ENCODE assay signal across 8 cellular contexts in the genomic region with DNA sequence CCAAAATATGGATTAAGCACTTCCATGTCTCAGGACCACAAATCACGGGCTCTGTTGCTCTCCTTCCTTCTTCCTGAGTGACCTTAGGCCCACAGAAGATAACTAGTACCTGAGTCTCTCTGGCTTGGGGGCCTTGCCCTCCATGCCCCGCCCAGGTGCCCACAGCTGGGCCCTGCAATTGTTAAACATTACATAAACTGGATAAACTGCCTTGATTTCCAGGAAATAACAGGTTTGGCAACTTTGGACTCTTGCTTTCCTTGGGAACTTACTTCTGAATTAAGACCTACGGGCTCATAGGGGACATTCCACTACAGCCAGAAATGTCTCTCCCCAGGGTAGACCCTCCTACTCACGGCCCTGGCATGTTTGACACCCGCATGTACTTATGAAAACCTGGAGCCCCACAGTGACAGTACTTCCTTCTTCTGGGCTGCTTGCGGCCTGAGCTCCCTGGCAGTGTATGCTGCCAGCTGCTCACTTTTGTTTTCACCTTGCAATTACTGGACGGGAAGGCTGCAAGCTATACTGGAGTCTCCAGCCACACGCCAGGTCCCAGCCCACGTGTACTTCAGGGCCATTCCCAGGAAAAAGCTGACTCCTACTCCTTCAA. TPM values are rescaled to one million over a fixed set of nuclear protein-coding genes. Genes with fewer than 3 reads are reported as not detected.
A peak's percentile ranks its signal among the peaks of the same experiment; 100 is the strongest.
DNase-seq lines count a peak whose midpoint lies in the region; ATAC-seq, FAIRE-seq and TF ChIP-seq lines count a peak whose summit lies in the region.

No MANE protein-coding gene starts in this region.

- no peaks in the 10 kb centered on the region for H3K9me3 Mint-ChIP-seq in activated naive CD4-positive, alpha-beta T cell treated with anti-CD3 and anti-CD28 coated beads, Interleukin-2, amount 50 U/mL, for 24 hours
- peaks cover 0 to 2% (median 0%) of the 10 kb centered on the region in 9 donors for H3K9me3 Mint-ChIP-seq in naive thymus-derived CD8-positive, alpha-beta T cell

- TF ChIP-seq POLR2A in GM12892 (IDR thresholded peaks at IDR 0.05; ENCODE audit: low read depth, low read length), result no peak

- H3K36me3 Mint-ChIP-seq in activated naive CD4-positive, alpha-beta T cell treated with anti-CD3 and anti-CD28 coated beads, Interleukin-2, amount 50 U/mL, for 24 hours, result peaks cover 4% of the 10 kb centered on the region
- peaks cover 0 to 10% (median 2%) of the 10 kb centered on the region in 3 donors for H3K36me3 Mint-ChIP-seq in naive thymus-derived CD8-positive, alpha-beta T cell

- peaks cover 43% of the 10 kb centered on the region for H3K4me1 Mint-ChIP-seq in activated naive CD4-positive, alpha-beta T cell treated with anti-CD3 and anti-CD28 coated beads, Interleukin-2, amount 50 U/mL, for 24 hours
- peaks cover 24 to 69% (median 50%) of the 10 kb centered on the region in 4 donors for H3K4me1 Mint-ChIP-seq in naive thymus-derived CD8-positive, alpha-beta T cell

- no peaks in the 10 kb centered on the region for H3K27me3 Mint-ChIP-seq in activated naive CD4-positive, alpha-beta T cell treated with anti-CD3 and anti-CD28 coated beads, Interleukin-2, amount 50 U/mL, for 24 hours
- H3K27me3 Mint-ChIP-seq in naive thymus-derived CD8-positive, alpha-beta T cell, result no peaks in the 10 kb centered on the region

- DNase-seq in GM12892 (ENCODE audit: insufficient read length) (no peak), NCI-H2029 (lab: John Stamatoyannopoulos, UW) (peak; percentile 70), iPS-NIHi11 (ENCODE audit: low spot score) (no peak), HuH-7.5 (ENCODE audit: low spot score) (no peak)
- peak in 2 of 10 donors; percentile 26 to 28 for DNase-seq in naive thymus-derived CD8-positive, alpha-beta T cell

- peak; percentile 90 for FAIRE-seq in GM12892 (lab: Jason Lieb, UNC)

- peak overlapping the region; percentile 95 for H3K27ac Mint-ChIP-seq in activated naive CD4-positive, alpha-beta T cell treated with anti-CD3 and anti-CD28 coated beads, Interleukin-2, amount 50 U/mL, for 24 hours
- peak overlapping the region; percentile 89 to 98 (median 92) for H3K27ac Mint-ChIP-seq in naive thymus-derived CD8-positive, alpha-beta T cell

- no peak for ATAC-seq in naive thymus-derived CD8-positive, alpha-beta T cell
- ATAC-seq in HG02571 (IDR thresholded peaks at IDR 0.05; ENCODE audit: unreplicated experiment) (no peak), HG03025 (IDR thresholded peaks at IDR 0.05; ENCODE audit: low FRiP score, unreplicated experiment) (no peak)

- POLR2A ChIA-PET in naive thymus-derived CD8-positive, alpha-beta T cell (lab: Charles Lee), result interaction anchor here (0.8 to 31.3 kb wide), 8 partner anchors 1 to 138 kb away, joined by 3 to 923 read pairs (median 24); partner anchors contain the start of genes FOXJ1, RNF157 and UBALD2

- peak overlapping the region; percentile 48 for H3K4me3 Mint-ChIP-seq in activated naive CD4-positive, alpha-beta T cell treated with anti-CD3 and anti-CD28 coated beads, Interleukin-2, amount 50 U/mL, for 24 hours
- peak overlapping the region; percentile 21 to 86 (median 60) for H3K4me3 Mint-ChIP-seq in naive thymus-derived CD8-positive, alpha-beta T cell

RNA-seq across cellular contexts. Expression of gene UBALD2, which starts 2.3 kb away (rescaled TPM):
- polyA plus RNA-seq in GM12892 (2012; ENCODE audit: missing spikeins), result 48.7 TPM
- 100 to 1,000 TPM; 111 to 122 TPM for total RNA-seq in naive thymus-derived CD8-positive, alpha-beta T cell
- polyA plus RNA-seq in naive thymus-derived CD8-positive, alpha-beta T cell, result 1 to 10 TPM; 6.6 to 9.7 (median 8.2) TPM

RNA-seq across cellular contexts. Expression of gene RNF157, which starts 22.5 kb away (rescaled TPM):
- polyA plus RNA-seq in GM12892 (2012; ENCODE audit: missing spikeins), result 4.6 TPM
- total RNA-seq in naive thymus-derived CD8-positive, alpha-beta T cell, result 10 to 100 TPM; 46.1 to 46.4 TPM
- 10 to 100 TPM in 2 of 3 donors, 1 to 10 TPM in 1; 4.9 to 29.4 (median 10.5) TPM for polyA plus RNA-seq in naive thymus-derived CD8-positive, alpha-beta T cell

RNA-seq across cellular contexts. Expression of gene QRICH2, which starts 45.2 kb away (rescaled TPM):
- 0.42 TPM for polyA plus RNA-seq in GM12892 (2012; ENCODE audit: missing spikeins)
- total RNA-seq in naive thymus-derived CD8-positive, alpha-beta T cell, result 1 to 10 TPM; 6.5 to 8.3 TPM
- under 1 TPM; 0.13 to 0.59 (median 0.23) TPM for polyA plus RNA-seq in naive thymus-derived CD8-positive, alpha-beta T cell
